Comparison of ENCODE assay signal across 19 cellular contexts in genomic region chr5:125848746-125849145, GRCh38.
A peak's percentile ranks its signal among the peaks of the same experiment; 100 is the strongest.
DNase-seq lines count a peak whose midpoint lies in the region; ATAC-seq and TF ChIP-seq lines count a peak whose summit lies in the region.
"Had no signal": no experiment of that assay in that cellular context is flagged by ENCODE, and none has a peak within 500 bp of the region (broad histone marks: within the 10 kb centered on the region; RNA-seq: fewer than 3 reads in every experiment).

No MANE protein-coding gene starts in this region.

- no peak overlapping the region for H3K27ac Mint-ChIP-seq in GM23338
- no peak overlapping the region for H3K27ac Mint-ChIP-seq in CD4-positive, alpha-beta T cell

- H3K4me3 ChIP-seq in GM23338 (no peak overlapping the region), epithelial cell of esophagus (ENCODE audit: low read length) (no peak overlapping the region)
- H3K4me3 ChIP-seq: HAP-1, K562 had no signal

- ATAC-seq in GM23338 (no peak), GM19395 (IDR thresholded peaks at IDR 0.05; ENCODE audit: unreplicated experiment) (no peak)
- no peak for ATAC-seq in CD4-positive, alpha-beta T cell (ENCODE audit: poor library complexity)
- ATAC-seq: HepG2, K562 had no signal

- H3K9me3 Mint-ChIP-seq in GM23338: peaks cover 12% of the 10 kb centered on the region
- H3K9me3 Mint-ChIP-seq in CD4-positive, alpha-beta T cell: peaks cover 2% of the 10 kb centered on the region

- POLR2A ChIA-PET in CD4-positive, alpha-beta T cell (lab: Charles Lee): no interaction called here

- peaks cover 13% of the 10 kb centered on the region for H3K9me2 ChIP-seq in GM23338 (ENCODE audit: insufficient read depth)
- H3K9me2 ChIP-seq: SK-N-SH had no signal

- CTCF ChIA-PET in CD4-positive, alpha-beta T cell (lab: Charles Lee): no interaction called here

- H3K4me1 ChIP-seq in GM23338 (ENCODE audit: insufficient read depth): peaks cover 16% of the 10 kb centered on the region

- 0 out of 2 replicates have a peak overlapping the region, but pooled peaks have one; percentile 33 for H3K27ac ChIP-seq in GM23338 (ENCODE audit: low read depth)
- no peak overlapping the region for H3K27ac ChIP-seq in CD4-positive, alpha-beta T cell (ENCODE audit: low read depth, low read length)
- H3K27ac ChIP-seq: C4-2B, HL-60 had no signal

- H3K27me3 Mint-ChIP-seq in GM23338 (ENCODE audit: insufficient read depth, low read depth, poor library complexity): no peaks in the 10 kb centered on the region
- no peaks in the 10 kb centered on the region for H3K27me3 Mint-ChIP-seq in CD4-positive, alpha-beta T cell

- peak overlapping the region; percentile 56 for H3K4me2 ChIP-seq in GM23338
- H3K4me2 ChIP-seq: SK-N-SH had no signal

- H3K4me3 Mint-ChIP-seq in GM23338: no peak overlapping the region
- H3K4me3 Mint-ChIP-seq in CD4-positive, alpha-beta T cell: no peak overlapping the region

- intact Hi-C loops in CD4-positive, alpha-beta T cell (cut with DNase I, micrococcal nuclease): no loop called here

- H3K4me1 Mint-ChIP-seq in GM23338: peaks cover 12% of the 10 kb centered on the region
- H3K4me1 Mint-ChIP-seq in CD4-positive, alpha-beta T cell (ENCODE audit: low read depth): no peaks in the 10 kb centered on the region

- no peaks in the 10 kb centered on the region for H3K9me3 ChIP-seq in CD4-positive, alpha-beta T cell (ENCODE audit: control insufficient read depth, low read length)
- H3K9me3 ChIP-seq: HAP-1, SK-N-SH had no signal

- peak overlapping the region; percentile 80 for H2AFZ ChIP-seq in GM23338

- DNase-seq in GM23338 (ENCODE audit: low spot score): no peak
- DNase-seq in RPMI7951 (ENCODE audit: low read depth): peak; percentile 33
- DNase-seq in epithelial cell of esophagus (ENCODE audit: low read depth): peak; percentile 59
- DNase-seq in kidney tubule cell (ENCODE audit: low spot score): peak; percentile 51
- DNase-seq in CD4-positive, alpha-beta T cell: no peak
- no peak for DNase-seq in NCI-H1417 (lab: John Stamatoyannopoulos, UW)
- no peak for DNase-seq in activated naive CD4-positive, alpha-beta T cell treated with anti-CD3 and anti-CD28 coated beads, Interleukin-2, amount 50 U/mL, for 16 hours
- DNase-seq: NCI-H1092 treated with DMSO at 0.1 percent for 48 hours, NCI-H2081, NCI-H2171, NCI-H524 treated with DMSO at 0.1 percent for 48 hours, SIG-M5, SK-N-SH had no signal

- no peaks in the 10 kb centered on the region for H3K79me2 ChIP-seq in GM23338 (replicated peaks; ENCODE audit: insufficient read depth)

- no peaks in the 10 kb centered on the region for H4K20me1 ChIP-seq in GM23338 (replicated peaks; ENCODE audit: insufficient read depth)

- H3K36me3 ChIP-seq in GM23338 (ENCODE audit: insufficient read depth): no peaks in the 10 kb centered on the region
- H3K36me3 ChIP-seq: HAP-1 had no signal

- H3K36me3 Mint-ChIP-seq in GM23338 (ENCODE audit: low read depth): peaks cover 15% of the 10 kb centered on the region; the same call in 2 of the 3 replicates
- no peaks in the 10 kb centered on the region for H3K36me3 Mint-ChIP-seq in CD4-positive, alpha-beta T cell (ENCODE audit: low read depth)

- no peak for TF ChIP-seq CTCF in GM23338 (conservative IDR thresholded peaks at IDR 0.05; ENCODE audit: low read depth in 2 of 2)
- no peak for TF ChIP-seq CTCF in epithelial cell of esophagus (IDR thresholded peaks at IDR 0.05; ENCODE audit: insufficient read depth, low read depth, low read length, missing control alignments)
- TF ChIP-seq CTCF in CD4-positive, alpha-beta T cell (IDR thresholded peaks at IDR 0.05): no peak

- no peaks in the 10 kb centered on the region for H3K27me3 ChIP-seq in GM23338 (ENCODE audit: insufficient read depth)
- no peaks in the 10 kb centered on the region for H3K27me3 ChIP-seq in CD4-positive, alpha-beta T cell (ENCODE audit: control insufficient read depth, insufficient read depth, low read length)

- no peaks in the 10 kb centered on the region for H3F3A ChIP-seq in GM23338 (replicated peaks; ENCODE audit: low read depth)

TF ChIP-seq in GM23338, 12 proteins besides CTCF, POLR2A, EP300 and RAD21 (continues in another document):
- TF ChIP-seq CREB1 (CRISPR knock-in tag; IDR thresholded peaks at IDR 0.05; ENCODE audit: low read depth): no peak
- no peak for TF ChIP-seq STAT1 (IDR thresholded peaks at IDR 0.05; ENCODE audit: unreplicated experiment)
- TF ChIP-seq EZH2 (IDR thresholded peaks at IDR 0.05; ENCODE audit: low read depth, unreplicated experiment): no peak
- no peak for TF ChIP-seq ETS1 (IDR thresholded peaks at IDR 0.05)
- TF ChIP-seq JUNB (IDR thresholded peaks at IDR 0.05; ENCODE audit: unreplicated experiment): no peak
- no peak for TF ChIP-seq POLR2AphosphoS5 (IDR thresholded peaks at IDR 0.05; ENCODE audit: low read depth)
- no peak for TF ChIP-seq NANOG (IDR thresholded peaks at IDR 0.05; ENCODE audit: borderline replicate concordance)
- TF ChIP-seq ZNF114 (CRISPR knock-in tag; IDR thresholded peaks at IDR 0.05): no peak
- no peak for TF ChIP-seq EZH2phosphoT487 (IDR thresholded peaks at IDR 0.05; ENCODE audit: unreplicated experiment)
- TF ChIP-seq ZNF331 (CRISPR knock-in tag; IDR thresholded peaks at IDR 0.05; ENCODE audit: low read depth): no peak
- no peak for TF ChIP-seq ZNF462 (CRISPR knock-in tag; IDR thresholded peaks at IDR 0.05)

Comparison
In these comparisons a context has a peak if more than half of its experiments do, and no peak if none do; other contexts are left out.
1. DNase-seq: peak in RPMI7951 (single experiment), epithelial cell of esophagus (single experiment) and kidney tubule cell (single experiment); none in GM23338 (single experiment), CD4-positive, alpha-beta T cell (0 of 10), NCI-H1417 (0 of 3) and activated naive CD4-positive, alpha-beta T cell treated with anti-CD3 and anti-CD28 coated beads, Interleukin-2, amount 50 U/mL, for 16 hours (single experiment).